Comparison of ENCODE assay signal across 1 cellular context in genomic region chr2:234955971-234956509, GRCh38.
TF ChIP-seq lines count a peak whose summit lies in the region.

No MANE protein-coding gene starts in this region.

TF ChIP-seq in HepG2, 621 proteins besides CTCF, POLR2A, EP300 and RAD21:
- no peak for TF ChIP-seq HMGA1 (CRISPR knock-in tag; conservative IDR thresholded peaks at IDR 0.05)
- peak; percentile 62 for TF ChIP-seq RBFOX2 (IDR thresholded peaks at IDR 0.05; ENCODE audit: low read depth, low read length)
- peak; percentile 64 for TF ChIP-seq RBM22 (optimal IDR thresholded peaks at IDR 0.05; ENCODE audit: low read length)
